In genomic region chr11:67859513-67860156, GRCh38 we compare ENCODE assay signal across 7 cellular contexts.
A peak's percentile ranks its signal among the peaks of the same experiment; 100 is the strongest.
DNase-seq lines count a peak whose midpoint lies in the region; ATAC-seq and TF ChIP-seq lines count a peak whose summit lies in the region.
"Not testable (repeated sequence)": the region's sequence is repeated elsewhere in the genome, so short reads cannot be mapped to it uniquely, and the experiment has no call there.

No MANE protein-coding gene starts in this region.

- DNase-seq in GM13977 (ENCODE audit: low spot score): not testable (repeated sequence)
- DNase-seq in NCI-H82 (lab: John Stamatoyannopoulos, UW) (peak; percentile 37), mucosa of descending colon (peak in 2 of 3 donors; percentile 66 to 69)
- peak; percentile 42 for DNase-seq in activated CD4-positive, CD25-positive, alpha-beta regulatory T cell treated with anti-CD3 and anti-CD28 coated beads, Interleukin-2, amount 50 U/mL, for 72 hours
- DNase-seq in activated T-helper 1 cell treated with anti-CD3 and anti-CD28 coated beads, Interleukin-2, amount 50 U/mL, for 16 hours (ENCODE audit: low read depth in 1 of 2, low spot score in 1 of 2): peak; percentile 38 to 46
- DNase-seq in effector memory CD4-positive, alpha-beta T cell: peak; percentile 27 to 52 (median 34)
- DNase-seq in stimulated activated CD4-positive, alpha-beta T cell treated with anti-CD3 and anti-CD28 coated beads, Interleukin-4, amount 100 ng/mL, for 1 hour: peak; percentile 60

- intact Hi-C loops in mucosa of descending colon (cut with DNase I, micrococcal nuclease): not testable (repeated sequence)

- peak; percentile 24 for TF ChIP-seq CTCF in GM13977 (IDR thresholded peaks at IDR 0.05; ENCODE audit: extremely low read depth, insufficient read depth, missing control alignments)
- TF ChIP-seq CTCF in mucosa of descending colon (IDR thresholded peaks at IDR 0.05): not testable (repeated sequence)

- not testable (repeated sequence) for H3K4me1 ChIP-seq in effector memory CD4-positive, alpha-beta T cell (ENCODE audit: control insufficient read depth, insufficient read depth, low read length, poor library complexity, severe bottlenecking); mucosa of descending colon (ENCODE audit: low read depth)

- not testable (repeated sequence) for H3K4me3 ChIP-seq in effector memory CD4-positive, alpha-beta T cell (ENCODE audit: insufficient read depth, low read depth, low read length, poor library complexity, severe bottlenecking); mucosa of descending colon

- ATAC-seq in mucosa of descending colon: not testable (repeated sequence)

- not testable (repeated sequence) for H3K27ac ChIP-seq in effector memory CD4-positive, alpha-beta T cell (ENCODE audit: insufficient read depth, low read length, poor library complexity, severe bottlenecking)

- H3K27me3 ChIP-seq in effector memory CD4-positive, alpha-beta T cell (replicated peaks; ENCODE audit: control insufficient read depth, insufficient read depth, low read length, poor library complexity, severe bottlenecking): not testable (repeated sequence)

- in situ Hi-C loops in GM13977 (cut with MboI; ENCODE audit: low pct_unique_long_range_greater_than_20kb, low sequenced_read_pairs, unreplicated experiment): loop anchor here (25.0 kb wide), 1 partner anchor 103 kb away; no protein-coding TSS in a partner anchor

- H3K9me3 ChIP-seq in effector memory CD4-positive, alpha-beta T cell (ENCODE audit: control insufficient read depth, low read length); mucosa of descending colon: not testable (repeated sequence)

- not testable (repeated sequence) for H3K36me3 ChIP-seq in effector memory CD4-positive, alpha-beta T cell (ENCODE audit: control insufficient read depth, insufficient read depth, low read length); mucosa of descending colon (ENCODE audit: low read depth)
